In genomic region chr3:39177708-39178332, GRCh38 we compare ENCODE assay signal across 8 cellular contexts. TPM values are rescaled to one million over a fixed set of nuclear protein-coding genes. Genes with fewer than 3 reads are reported as not detected.
DNase-seq lines count a peak whose midpoint lies in the region; ATAC-seq, FAIRE-seq and TF ChIP-seq lines count a peak whose summit lies in the region.

No MANE protein-coding gene starts in this region.

- ATAC-seq in GM21737 (IDR thresholded peaks at IDR 0.05; ENCODE audit: unreplicated experiment) (peak; percentile 40), GM18517 (IDR thresholded peaks at IDR 0.05; ENCODE audit: unreplicated experiment) (no peak)

- H4K20me1 ChIP-seq in keratinocyte (ENCODE audit: control insufficient read depth, extremely low read depth, insufficient read depth, low read length): no peaks in the 10 kb centered on the region

- peaks cover 22% of the 10 kb centered on the region for H3K4me1 ChIP-seq in keratinocyte (ENCODE audit: control insufficient read depth, extremely low read depth, insufficient read depth, low read length)
- peaks cover 14 to 56% (median 44%) of the 10 kb centered on the region in 6 donors for H3K4me1 ChIP-seq in spleen

- DNase-seq in COLO668 (lab: John Stamatoyannopoulos, UW; ENCODE audit: unreplicated experiment) (peak; percentile 54), NCI-H2171 (lab: John Stamatoyannopoulos, UW) (peak; percentile 42), cerebellar cortex (ENCODE audit: low spot score) (peak; percentile 89), keratinocyte (ENCODE audit: low read depth, low spot score) (peak; percentile 59), spleen (peak; percentile 96)
- peak; percentile 53 for DNase-seq in activated CD4-positive, CD25-positive, alpha-beta regulatory T cell treated with anti-CD3 and anti-CD28 coated beads, Interleukin-2, amount 50 U/mL, for 72 hours

- FAIRE-seq in keratinocyte (lab: Jason Lieb, UNC): no peak

- H3K4me3 ChIP-seq in keratinocyte (ENCODE audit: control insufficient read depth in 2 of 3, extremely low read depth in 1 of 3, insufficient read depth in 2 of 3, low read depth in 1 of 3, low read length in 3 of 3): peak overlapping the region; percentile 25 to 63 (median 58)
- peak overlapping the region; percentile 16 to 67 (median 34) for H3K4me3 ChIP-seq in spleen

- no peaks in the 10 kb centered on the region for H3K79me2 ChIP-seq in keratinocyte (ENCODE audit: control insufficient read depth, insufficient read depth, low read length)

- WGBS in spleen, 5 donors: 0 to 2% (median 1%) methylated on average over 24 to 31 of the region's 32 CpGs

- peak in 1 of 3 donors; percentile 62 for TF ChIP-seq POLR2A in spleen (IDR thresholded peaks at IDR 0.05)

- H3K9me3 ChIP-seq in keratinocyte (ENCODE audit: control insufficient read depth, low read depth, low read length): no peaks in the 10 kb centered on the region
- no peaks in the 10 kb centered on the region for H3K9me3 ChIP-seq in spleen

- no peak for TF ChIP-seq CTCF in keratinocyte (optimal IDR thresholded peaks at IDR 0.05 in 1 of 3, IDR thresholded peaks at IDR 0.05 in 1 of 3, conservative IDR thresholded peaks at IDR 0.05 in 1 of 3; ENCODE audit: extremely low read depth in 1 of 3, insufficient read depth in 2 of 3, low read length in 3 of 3)
- TF ChIP-seq CTCF in spleen (IDR thresholded peaks at IDR 0.05 in 8 of 11, conservative IDR thresholded peaks at IDR 0.05 in 3 of 11): peak in 1 of 11 experiments; percentile 2

- H3K27ac ChIP-seq in keratinocyte (ENCODE audit: control insufficient read depth, insufficient read depth, low read length) (peak overlapping the region; percentile 63), spleen (peak overlapping the region; percentile 70 to 90 (median 86))

- H3K36me3 ChIP-seq in keratinocyte (ENCODE audit: control insufficient read depth in 2 of 2, extremely low read depth in 1 of 2, insufficient read depth in 2 of 2, low read length in 2 of 2): no peaks in the 10 kb centered on the region
- H3K36me3 ChIP-seq in spleen: no peaks in the 10 kb centered on the region

- intact Hi-C loops in spleen (cut with DNase I; ENCODE audit: low total_unique reads): no loop called here

- H3K27me3 ChIP-seq in keratinocyte (ENCODE audit: control insufficient read depth, extremely low read depth, insufficient read depth, low read length): no peaks in the 10 kb centered on the region
- no peaks in the 10 kb centered on the region for H3K27me3 ChIP-seq in spleen (replicated peaks in 1 of 7)

- peak overlapping the region; percentile 81 for H2AFZ ChIP-seq in keratinocyte (ENCODE audit: control insufficient read depth, low read length)

- no peaks in the 10 kb centered on the region for H3K9me1 ChIP-seq in keratinocyte (ENCODE audit: control insufficient read depth, extremely low read depth, insufficient read depth, low read length)

- dilution Hi-C loops in keratinocyte (cut with MboI; ENCODE audit: extremely low pct_ligation_motif_present, low sequenced_read_pairs): no loop called here

- peak overlapping the region; percentile 86 for H3K4me2 ChIP-seq in keratinocyte (ENCODE audit: control insufficient read depth, extremely low read depth, insufficient read depth, low read depth, low read length)

- H3K9ac ChIP-seq in keratinocyte (ENCODE audit: control insufficient read depth, extremely low read depth, insufficient read depth, low read length): peak overlapping the region; percentile 73

RNA-seq across cellular contexts. Expression of gene XIRP1, which starts 14.6 kb away (rescaled TPM):
- polyA plus RNA-seq in keratinocyte (not detected in 3 replicates), spleen (under 1 TPM; 0.06 to 0.30 (median 0.12) TPM)
- not detected for polyA plus RNA-seq in keratinocyte (2011; ENCODE audit: low read depth)
- polyA plus RNA-seq in keratinocyte (2011; cell fraction: cytosol; rRNA removed): not detected in 2 replicates
- not detected in 2 replicates for polyA plus RNA-seq in keratinocyte (2011; cell fraction: nucleus; rRNA removed)
- 0.01 TPM in 1 of 2 replicates, not detected in the other for polyA plus RNA-seq in keratinocyte (2012; ENCODE audit: low replicate concordance)
- polyA minus RNA-seq in keratinocyte: not detected in 3 replicates
- polyA minus RNA-seq in keratinocyte (2011; cell fraction: cytosol; rRNA and poly(A)+ RNA removed): not detected
- not detected in 2 replicates for polyA minus RNA-seq in keratinocyte (2011; cell fraction: nucleus; rRNA and poly(A)+ RNA removed)
- total RNA-seq in spleen: under 1 TPM in 4 of 7 donors, not detected in 3; 0.09 to 0.70 (median 0.39) TPM

RNA-seq across cellular contexts. Expression of gene CSRNP1, which starts 24.4 kb away (rescaled TPM):
- 4.0 to 5.4 TPM (median 5.4 TPM) in 3 replicates for polyA plus RNA-seq in keratinocyte
- 9.1 TPM for polyA plus RNA-seq in keratinocyte (2011; ENCODE audit: low read depth)
- 2.2 and 2.7 TPM in 2 replicates for polyA plus RNA-seq in keratinocyte (2011; cell fraction: cytosol; rRNA removed)
- polyA plus RNA-seq in keratinocyte (2011; cell fraction: nucleus; rRNA removed): 10.0 and 12.0 TPM in 2 replicates
- 3.8 and 31.2 TPM in 2 replicates for polyA plus RNA-seq in keratinocyte (2012; ENCODE audit: low replicate concordance)
- 8.1 to 9.5 TPM (median 8.6 TPM) in 3 replicates for polyA minus RNA-seq in keratinocyte
- polyA minus RNA-seq in keratinocyte (2011; cell fraction: cytosol; rRNA and poly(A)+ RNA removed): 5.8 TPM
- 9.0 and 10.8 TPM in 2 replicates for polyA minus RNA-seq in keratinocyte (2011; cell fraction: nucleus; rRNA and poly(A)+ RNA removed)
- total RNA-seq in spleen: 10 to 100 TPM; 18.2 to 57.0 (median 34.6) TPM
- polyA plus RNA-seq in spleen: 10 to 100 TPM in 2 of 3 donors, 1 to 10 TPM in 1; 7.1 to 15.1 (median 10.2) TPM

Comparison
In these comparisons a context has a peak if more than half of its experiments do, and no peak if none do; other contexts are left out.
1. DNase-seq: peak in every context shown above with its lines; median percentile 96 in spleen; 89 in cerebellar cortex; 59 in keratinocyte; 54 in COLO668; 53 in activated CD4-positive, CD25-positive, alpha-beta regulatory T cell treated with anti-CD3 and anti-CD28 coated beads, Interleukin-2, amount 50 U/mL, for 72 hours; 42 in NCI-H2171.